15 cellular contexts compared by ENCODE assay signal in genomic region chr4:41052287-41052686, GRCh38.
DNase-seq lines count a peak whose midpoint lies in the region; ATAC-seq, FAIRE-seq and TF ChIP-seq lines count a peak whose summit lies in the region.
"Had no signal": no experiment of that assay in that cellular context is flagged by ENCODE, and none has a peak within 500 bp of the region (broad histone marks: within the 10 kb centered on the region; RNA-seq: fewer than 3 reads in every experiment).

No MANE protein-coding gene starts in this region.

- CTCF ChIA-PET in RWPE1 (lab: Yijun Ruan, JAX) = interaction anchor here (0.6 to 0.9 kb wide), 3 partner anchors 49 to 1246 kb away, joined by 3 to 6 read pairs (median 4); no protein-coding TSS in a partner anchor

- WGBS in right cardiac atrium = 90% methylated on average over 5 of the region's 5 CpGs
- 90 to 95% (median 94%) methylated on average over 5 of the region's 5 CpGs for WGBS in spleen, 5 donors

- TF ChIP-seq CTCF in keratinocyte (optimal IDR thresholded peaks at IDR 0.05 in 1 of 3, IDR thresholded peaks at IDR 0.05 in 1 of 3, conservative IDR thresholded peaks at IDR 0.05 in 1 of 3; ENCODE audit: extremely low read depth in 1 of 3, insufficient read depth in 2 of 3, low read length in 3 of 3) (no peak), spleen (IDR thresholded peaks at IDR 0.05 in 8 of 11, conservative IDR thresholded peaks at IDR 0.05 in 3 of 11) (no peak), RWPE1 (conservative IDR thresholded peaks at IDR 0.05; ENCODE audit: low read depth) (no peak)

- ATAC-seq in right cardiac atrium = no peak
- ATAC-seq: A549, GM23338 had no signal

- H3K4me2 ChIP-seq in keratinocyte (ENCODE audit: control insufficient read depth, extremely low read depth, insufficient read depth, low read depth, low read length) = no peak overlapping the region
- H3K4me2 ChIP-seq: A549, GM23338 had no signal

- H3K9me3 ChIP-seq in right cardiac atrium (ENCODE audit: control insufficient read depth, low read length) (no peaks in the 10 kb centered on the region), keratinocyte (ENCODE audit: control insufficient read depth, low read depth, low read length) (no peaks in the 10 kb centered on the region), spleen (no peaks in the 10 kb centered on the region)
- H3K9me3 ChIP-seq: A549, BE2C had no signal

- H2AFZ ChIP-seq in keratinocyte (ENCODE audit: control insufficient read depth, low read length) = no peak overlapping the region
- H2AFZ ChIP-seq: GM23338 had no signal

- H3K36me3 ChIP-seq in keratinocyte (ENCODE audit: control insufficient read depth in 2 of 2, extremely low read depth in 1 of 2, insufficient read depth in 2 of 2, low read length in 2 of 2) (peaks cover 0 to 6% of the 10 kb centered on the region in 2 experiments), spleen (no peaks in the 10 kb centered on the region)
- H3K36me3 ChIP-seq: BE2C had no signal

- H4K20me1 ChIP-seq in keratinocyte (ENCODE audit: control insufficient read depth, extremely low read depth, insufficient read depth, low read length) = no peaks in the 10 kb centered on the region

- DNase-seq in right cardiac atrium (no peak), cardiac septum (ENCODE audit: low spot score) (no peak), keratinocyte (ENCODE audit: low read depth, low spot score) (no peak), spleen (no peak), iPS-NIHi7 (ENCODE audit: extremely low spot score) (no peak), RWPE1 (ENCODE audit: low spot score) (no peak)
- DNase-seq: BE2C; CD4-positive, alpha-beta memory T cell; DMS79; H7 had no signal

- peaks cover 37% of the 10 kb centered on the region for H3K79me2 ChIP-seq in keratinocyte (ENCODE audit: control insufficient read depth, insufficient read depth, low read length)

- H3K27ac ChIP-seq in right cardiac atrium (ENCODE audit: low read length) (peak overlapping the region; percentile 26), keratinocyte (ENCODE audit: control insufficient read depth, insufficient read depth, low read length) (no peak overlapping the region), spleen (peak overlapping the region in 6 of 8 donors; percentile 61 to 86 (median 72)), RWPE1 (no peak overlapping the region)
- H3K27ac ChIP-seq: A549, C4-2B had no signal

- H3K4me3 ChIP-seq in right cardiac atrium (ENCODE audit: low read length) = no peak overlapping the region
- H3K4me3 ChIP-seq in keratinocyte (ENCODE audit: control insufficient read depth in 2 of 3, extremely low read depth in 1 of 3, insufficient read depth in 2 of 3, low read depth in 1 of 3, low read length in 3 of 3) = no peak overlapping the region
- no peak overlapping the region for H3K4me3 ChIP-seq in spleen
- H3K4me3 ChIP-seq: A549, GM23338 had no signal

- H3K9ac ChIP-seq in keratinocyte (ENCODE audit: control insufficient read depth, extremely low read depth, insufficient read depth, low read length) = no peak overlapping the region

- no peaks in the 10 kb centered on the region for H3K9me1 ChIP-seq in keratinocyte (ENCODE audit: control insufficient read depth, extremely low read depth, insufficient read depth, low read length)

- FAIRE-seq in keratinocyte (lab: Jason Lieb, UNC) = peak; percentile 72
- FAIRE-seq: A549, G401.6, GM12892 had no signal

- H3K27me3 ChIP-seq in right cardiac atrium (ENCODE audit: control insufficient read depth, insufficient read depth) (no peaks in the 10 kb centered on the region), keratinocyte (ENCODE audit: control insufficient read depth, extremely low read depth, insufficient read depth, low read length) (no peaks in the 10 kb centered on the region), spleen (replicated peaks in 1 of 7) (no peaks in the 10 kb centered on the region)
- H3K27me3 ChIP-seq: BE2C had no signal

- dilution Hi-C loops in keratinocyte (cut with MboI; ENCODE audit: extremely low pct_ligation_motif_present, low sequenced_read_pairs) = no loop called here

- POLR2A ChIA-PET in RWPE1 (lab: Yijun Ruan, JAX; ENCODE audit: low non-redundant PET) = no interaction called here

- intact Hi-C loops in right cardiac atrium (cut with DNase I) = loop anchor here in 1 of 4 donors (5.0 kb wide), 1 partner anchor 160 kb away; the partner anchor contains the start of gene APBB2
- intact Hi-C loops in cardiac septum (cut with DNase I) = no loop called here
- intact Hi-C loops in spleen (cut with DNase I; ENCODE audit: low total_unique reads) = loop anchor here (10.0 kb wide), 1 partner anchor 153 kb away; no protein-coding TSS in a partner anchor

- H3K4me1 ChIP-seq in right cardiac atrium (ENCODE audit: control insufficient read depth, insufficient read depth, low read length) (peaks cover 9% of the 10 kb centered on the region), keratinocyte (ENCODE audit: control insufficient read depth, extremely low read depth, insufficient read depth, low read length) (peaks cover 3% of the 10 kb centered on the region), spleen (peaks cover 0 to 18% (median 7%) of the 10 kb centered on the region in 6 donors)
- H3K4me1 ChIP-seq: A549, BE2C had no signal

- TF ChIP-seq POLR2A in spleen (IDR thresholded peaks at IDR 0.05) = no peak

Comparison
In these comparisons a context has a peak if more than half of its experiments do, and no peak if none do; other contexts are left out.
1. H3K27ac ChIP-seq: peak in right cardiac atrium (single experiment) and spleen (6 of 8); none in keratinocyte (single experiment) and RWPE1 (single experiment).